ENCODE assay signal across 8 cellular contexts in genomic region chr2:24049485-24050021, GRCh38. TPM values are rescaled to one million over a fixed set of nuclear protein-coding genes. Genes with fewer than 3 reads are reported as not detected.
DNase-seq lines count a peak whose midpoint lies in the region; ATAC-seq and TF ChIP-seq lines count a peak whose summit lies in the region.

FKBP1B (plus strand) TSS chr2:24049741; CDS start chr2:24049850, 109 bp downstream.

- H3K36me3 Mint-ChIP-seq in stimulated activated naive B cell treated with anti-CD40 and anti-IgM and Interleukin-4, amounts not matched to agents 10 μg/mL and 1 μg/mL and 100 μg/mL, for 72 hours, result peaks cover 3% of the 10 kb centered on the region in 2 donors

- H3K4me3 ChIP-seq in epithelial cell of proximal tubule (ENCODE audit: low read depth, low read length), result peak within 1 kb of the TSS; percentile 78
- peak within 1 kb of the TSS; percentile 61 to 79 for H3K4me3 ChIP-seq in muscle layer of colon (ENCODE audit: low read depth in 1 of 2, low read length in 2 of 2)

- no peaks in the 10 kb centered on the region for H3K36me3 ChIP-seq in muscle layer of colon (ENCODE audit: insufficient read depth, low read length)

- no peak for TF ChIP-seq CTCF in epithelial cell of proximal tubule (conservative IDR thresholded peaks at IDR 0.05; ENCODE audit: low read depth, low read length)

- H3K9ac ChIP-seq in muscle layer of colon (ENCODE audit: low read length), result no peak within 1 kb of the TSS

- peaks cover 0 to 5% of the 10 kb centered on the region in 2 donors for H3K27me3 ChIP-seq in muscle layer of colon (ENCODE audit: control insufficient read depth in 1 of 2, insufficient read depth in 2 of 2, low read length in 2 of 2)

- no peaks in the 10 kb centered on the region for H3K27me3 Mint-ChIP-seq in stimulated activated naive B cell treated with anti-CD40 and anti-IgM and Interleukin-4, amounts not matched to agents 10 μg/mL and 1 μg/mL and 100 μg/mL, for 72 hours

- TF ChIP-seq POLR2A in GM19099 (IDR thresholded peaks at IDR 0.05; ENCODE audit: extremely low read depth, insufficient read length, low read depth), result peak; percentile 33

- peaks cover 15% of the 10 kb centered on the region for H3K4me1 ChIP-seq in muscle layer of colon (ENCODE audit: insufficient read depth, low read length)

- peak; percentile 31 to 33 for ATAC-seq in stimulated activated naive B cell treated with anti-CD40 and anti-IgM and Interleukin-4, amounts not matched to agents 10 μg/mL and 1 μg/mL and 100 μg/mL, for 72 hours (replicated peaks)
- ATAC-seq in GM18511 (IDR thresholded peaks at IDR 0.05; ENCODE audit: unreplicated experiment) (no peak), GM19351 (IDR thresholded peaks at IDR 0.05; ENCODE audit: unreplicated experiment) (no peak)

- peak; percentile 83 for DNase-seq in NCI-H2227 treated with DMSO at 0.1 percent for 48 hours (lab: John Stamatoyannopoulos, UW)
- peak; percentile 14 for DNase-seq in activated CD8-positive, alpha-beta memory T cell treated with anti-CD3 and anti-CD28 coated beads, Interleukin-2, amount 50 U/mL, for 24 hours (ENCODE audit: extremely low read depth)
- DNase-seq in epithelial cell of proximal tubule (ENCODE audit: low read depth), result no peak
- DNase-seq in stimulated activated naive B cell treated with anti-CD40 and anti-IgM and Interleukin-4, amounts not matched to agents 10 μg/mL and 1 μg/mL and 100 μg/mL, for 72 hours, result peak; percentile 33

- peaks cover 16 to 28% of the 10 kb centered on the region in 2 donors for H3K4me1 Mint-ChIP-seq in stimulated activated naive B cell treated with anti-CD40 and anti-IgM and Interleukin-4, amounts not matched to agents 10 μg/mL and 1 μg/mL and 100 μg/mL, for 72 hours

- no peaks in the 10 kb centered on the region for H3K9me3 ChIP-seq in muscle layer of colon (ENCODE audit: low read length)

- H3K27ac Mint-ChIP-seq in stimulated activated naive B cell treated with anti-CD40 and anti-IgM and Interleukin-4, amounts not matched to agents 10 μg/mL and 1 μg/mL and 100 μg/mL, for 72 hours, result no peak within 1 kb of the TSS

- H3K4me3 Mint-ChIP-seq in stimulated activated naive B cell treated with anti-CD40 and anti-IgM and Interleukin-4, amounts not matched to agents 10 μg/mL and 1 μg/mL and 100 μg/mL, for 72 hours, result peak within 1 kb of the TSS in 1 of 2 donors; percentile 79

- H3K27ac ChIP-seq in muscle layer of colon (ENCODE audit: low read depth, low read length), result peak within 1 kb of the TSS; percentile 13

- no peaks in the 10 kb centered on the region for H3K9me3 Mint-ChIP-seq in stimulated activated naive B cell treated with anti-CD40 and anti-IgM and Interleukin-4, amounts not matched to agents 10 μg/mL and 1 μg/mL and 100 μg/mL, for 72 hours

RNA-seq across cellular contexts. Expression of gene FKBP1B, which starts in this region (rescaled TPM):
- 12.4 and 20.6 TPM in 2 replicates for total RNA-seq in epithelial cell of proximal tubule

Comparison
In these comparisons a context has a peak if more than half of its experiments do, and no peak if none do; other contexts are left out.
1. ATAC-seq: peak in stimulated activated naive B cell treated with anti-CD40 and anti-IgM and Interleukin-4, amounts not matched to agents 10 μg/mL and 1 μg/mL and 100 μg/mL, for 72 hours (2 of 2); none in GM18511 (single experiment) and GM19351 (single experiment).